8 cellular contexts compared by ENCODE assay signal in the genomic region with DNA sequence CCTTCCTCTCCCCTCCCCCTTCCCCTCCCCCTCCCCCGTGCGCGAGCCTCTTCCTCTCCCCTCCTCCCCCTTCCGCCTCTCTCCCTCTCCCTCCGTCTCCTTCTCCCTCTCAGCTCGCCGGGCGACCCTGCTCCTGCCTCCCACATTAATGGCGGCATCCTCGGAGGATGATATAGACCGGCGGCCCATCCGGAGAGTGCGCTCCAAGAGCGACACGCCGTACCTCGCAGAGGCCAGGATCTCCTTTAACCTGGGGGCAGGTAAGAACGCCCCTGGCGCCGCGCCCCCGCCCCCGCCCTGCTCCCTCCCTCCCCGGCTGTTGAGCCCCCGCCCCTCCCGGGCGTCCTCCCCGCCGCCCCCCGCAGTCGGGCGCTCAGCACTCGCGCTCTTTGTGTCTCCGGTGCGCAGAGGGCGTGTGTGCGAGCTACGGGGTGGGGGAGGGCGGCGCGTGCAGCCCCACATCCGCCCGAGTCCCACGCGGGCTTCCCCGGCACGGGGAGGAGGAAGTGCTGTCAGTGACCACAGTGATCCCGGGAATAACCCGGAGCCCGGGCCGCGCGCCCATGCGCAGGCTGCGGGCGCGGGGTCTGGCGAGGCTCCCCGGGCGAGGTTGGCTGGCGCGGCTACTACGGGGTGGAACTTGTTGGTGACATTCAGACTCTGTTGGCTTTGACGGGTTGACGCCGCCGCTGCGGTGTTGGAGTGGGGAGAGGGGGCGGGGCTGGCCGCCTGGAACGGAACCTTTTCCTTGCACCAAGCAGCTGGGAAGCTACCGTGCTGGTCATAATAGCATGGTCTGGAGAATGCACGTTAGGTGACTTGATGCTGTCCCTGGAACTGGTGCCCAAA. TPM values are rescaled to one million over a fixed set of nuclear protein-coding genes. Genes with fewer than 3 reads are reported as not detected.
DNase-seq lines count a peak whose midpoint lies in the region; ATAC-seq and TF ChIP-seq lines count a peak whose summit lies in the region.

No MANE protein-coding gene starts in this region.

- H2AK5ac ChIP-seq in mesenchymal stem cell (ENCODE audit: low read length, severe bottlenecking) = no peak overlapping the region

- H3K27ac ChIP-seq in mesenchymal stem cell (ENCODE audit: low read length, poor library complexity, severe bottlenecking) = no peak overlapping the region

- no peak overlapping the region for H3K14ac ChIP-seq in mesenchymal stem cell (ENCODE audit: low read length in 2 of 2)

- no peak overlapping the region for H4K91ac ChIP-seq in mesenchymal stem cell (ENCODE audit: low read length)

- no peak overlapping the region for H2BK12ac ChIP-seq in mesenchymal stem cell (ENCODE audit: low read length in 2 of 2)

- no peak for DNase-seq in BJ (ENCODE audit: low read depth)
- peak; percentile 58 for DNase-seq in LHCN-M2 (ENCODE audit: low read depth)
- DNase-seq in WTC11 (ENCODE audit: low spot score) = peak; percentile 76
- DNase-seq in mesenchymal stem cell = no peak
- DNase-seq in GM10248 (ENCODE audit: extremely low spot score) = no peak
- no peak for DNase-seq in activated CD8-positive, alpha-beta memory T cell treated with anti-CD3 and anti-CD28 coated beads, Interleukin-2, amount 10 ng/mL, durations not matched to agents 7 days and 5 days
- DNase-seq in naive thymus-derived CD8-positive, alpha-beta T cell = no peak
- DNase-seq in hepatic stellate cell (ENCODE audit: low spot score) = no peak

- TF ChIP-seq CTCF in BJ (IDR thresholded peaks at IDR 0.05; ENCODE audit: insufficient read depth, low read depth, low read length) (no peak), WTC11 (IDR thresholded peaks at IDR 0.05) (no peak), GM10248 (IDR thresholded peaks at IDR 0.05; ENCODE audit: control extremely low read depth, extremely low read depth, low read depth, missing control alignments) (no peak)

- no peak overlapping the region for H3K4ac ChIP-seq in mesenchymal stem cell (ENCODE audit: low read depth in 1 of 2, low read length in 2 of 2)

- no peak overlapping the region for H3K27ac Mint-ChIP-seq in WTC11
- no peak overlapping the region for H3K27ac Mint-ChIP-seq in activated CD8-positive, alpha-beta memory T cell treated with anti-CD3 and anti-CD28 coated beads, Interleukin-2, amount 10 ng/mL, durations not matched to agents 7 days and 5 days
- H3K27ac Mint-ChIP-seq in naive thymus-derived CD8-positive, alpha-beta T cell = peak overlapping the region in 1 of 10 donors; percentile 45

- no peak overlapping the region for H2BK5ac ChIP-seq in mesenchymal stem cell (ENCODE audit: low read depth, low read length, poor library complexity, severe bottlenecking)

- no peak overlapping the region for H3K23ac ChIP-seq in mesenchymal stem cell (ENCODE audit: low read length in 2 of 2)

- POLR2A ChIA-PET in BJ (lab: Charles Lee) = interaction anchor here (0.7 kb wide), 1 partner anchor 32 kb away, joined by 3 read pairs; no protein-coding TSS in a partner anchor
- POLR2A ChIA-PET in WTC11 (lab: Charles Lee) = no interaction called here
- POLR2A ChIA-PET in GM10248 (lab: Yijun Ruan, JAX) = no interaction called here
- POLR2A ChIA-PET in naive thymus-derived CD8-positive, alpha-beta T cell (lab: Charles Lee) = no interaction called here

- H3K36me3 ChIP-seq in BJ (ENCODE audit: control insufficient read depth, insufficient read depth, low read length) (no peaks in the 10 kb centered on the region), mesenchymal stem cell (ENCODE audit: control insufficient read depth in 1 of 2, insufficient read depth in 2 of 2, low read depth in 1 of 2, low read length in 2 of 2) (no peaks in the 10 kb centered on the region)

- H2BK120ac ChIP-seq in mesenchymal stem cell (ENCODE audit: low read depth, low read length) = no peak overlapping the region

- peaks cover 6% of the 10 kb centered on the region for H3K9me3 ChIP-seq in mesenchymal stem cell (ENCODE audit: control insufficient read depth, low read length)

- H2BK15ac ChIP-seq in mesenchymal stem cell (ENCODE audit: low read depth, poor library complexity, severe bottlenecking) = no peak overlapping the region

- H3K4me2 ChIP-seq in mesenchymal stem cell (ENCODE audit: low read length, poor library complexity, severe bottlenecking) = peak overlapping the region; percentile 13

- no peaks in the 10 kb centered on the region for H3K79me1 ChIP-seq in mesenchymal stem cell (replicated peaks; ENCODE audit: low read length, poor library complexity, severe bottlenecking)

- H3K4me3 ChIP-seq in BJ (ENCODE audit: low read depth, low read length) = peak overlapping the region; percentile 49
- no peak overlapping the region for H3K4me3 ChIP-seq in mesenchymal stem cell (ENCODE audit: insufficient read depth in 1 of 2, low read depth in 1 of 2, low read length in 2 of 2)

- no peak overlapping the region for H3K9ac ChIP-seq in mesenchymal stem cell (ENCODE audit: low read length)

- CTCF ChIA-PET in BJ (lab: Yijun Ruan, JAX) = no interaction called here
- CTCF ChIA-PET in WTC11 (lab: Charles Lee) = interaction anchor here (0.6 to 1.7 kb wide), 3 partner anchors 112 to 144 kb away, joined by 4 to 5 read pairs (median 5); no protein-coding TSS in a partner anchor
- CTCF ChIA-PET in GM10248 (lab: Yijun Ruan, JAX) = no interaction called here
- CTCF ChIA-PET in activated CD8-positive, alpha-beta memory T cell treated with anti-CD3 and anti-CD28 coated beads, Interleukin-2, amount 10 ng/mL, durations not matched to agents 7 days and 5 days (lab: Charles Lee) = no interaction called here

- no peak overlapping the region for H3K18ac ChIP-seq in mesenchymal stem cell (ENCODE audit: low read depth in 1 of 2, low read length in 2 of 2)

- H3K4me1 ChIP-seq in mesenchymal stem cell (ENCODE audit: control insufficient read depth, insufficient read depth, low read depth, low read length) = peaks cover 6% of the 10 kb centered on the region

- peaks cover 38% of the 10 kb centered on the region for H3K4me1 Mint-ChIP-seq in WTC11
- H3K4me1 Mint-ChIP-seq in activated CD8-positive, alpha-beta memory T cell treated with anti-CD3 and anti-CD28 coated beads, Interleukin-2, amount 10 ng/mL, durations not matched to agents 7 days and 5 days = no peaks in the 10 kb centered on the region
- H3K4me1 Mint-ChIP-seq in naive thymus-derived CD8-positive, alpha-beta T cell = peaks cover 0 to 4% (median 3%) of the 10 kb centered on the region in 4 donors

- H3K9me3 Mint-ChIP-seq in WTC11 = peaks cover 14% of the 10 kb centered on the region
- no peaks in the 10 kb centered on the region for H3K9me3 Mint-ChIP-seq in activated CD8-positive, alpha-beta memory T cell treated with anti-CD3 and anti-CD28 coated beads, Interleukin-2, amount 10 ng/mL, durations not matched to agents 7 days and 5 days (ENCODE audit: low read depth)
- peaks cover 7 to 38% (median 19%) of the 10 kb centered on the region in 9 donors for H3K9me3 Mint-ChIP-seq in naive thymus-derived CD8-positive, alpha-beta T cell

- H3K27me3 Mint-ChIP-seq in WTC11 (ENCODE audit: low read depth) = peaks cover 36% of the 10 kb centered on the region
- peaks cover 25% of the 10 kb centered on the region for H3K27me3 Mint-ChIP-seq in activated CD8-positive, alpha-beta memory T cell treated with anti-CD3 and anti-CD28 coated beads, Interleukin-2, amount 10 ng/mL, durations not matched to agents 7 days and 5 days
- peaks cover 46 to 68% (median 58%) of the 10 kb centered on the region in 5 donors for H3K27me3 Mint-ChIP-seq in naive thymus-derived CD8-positive, alpha-beta T cell

- no peak overlapping the region for H2AFZ ChIP-seq in mesenchymal stem cell (ENCODE audit: low read depth, low read length)

- WGBS in mesenchymal stem cell = 2% methylated on average over 58 of the region's 75 CpGs

- H3K4me3 Mint-ChIP-seq in WTC11 = peak overlapping the region; percentile 89
- H3K4me3 Mint-ChIP-seq in activated CD8-positive, alpha-beta memory T cell treated with anti-CD3 and anti-CD28 coated beads, Interleukin-2, amount 10 ng/mL, durations not matched to agents 7 days and 5 days = no peak overlapping the region
- H3K4me3 Mint-ChIP-seq in naive thymus-derived CD8-positive, alpha-beta T cell = peak overlapping the region in 4 of 10 donors; percentile 28 to 58 (median 44)

- peak; percentile 62 for ATAC-seq in WTC11
- ATAC-seq in activated CD8-positive, alpha-beta memory T cell treated with anti-CD3 and anti-CD28 coated beads, Interleukin-2, amount 10 ng/mL, durations not matched to agents 7 days and 5 days = no peak
- no peak for ATAC-seq in naive thymus-derived CD8-positive, alpha-beta T cell

- H3K27me3 ChIP-seq in BJ (ENCODE audit: control insufficient read depth, insufficient read depth, low read length) (peaks cover 3% of the 10 kb centered on the region), mesenchymal stem cell (ENCODE audit: control insufficient read depth in 1 of 2, insufficient read depth in 1 of 2, low read length in 2 of 2) (peaks cover 33 to 46% of the 10 kb centered on the region in 2 experiments)

- H4K8ac ChIP-seq in mesenchymal stem cell (ENCODE audit: low read length) = no peak overlapping the region

- H3K36me3 Mint-ChIP-seq in WTC11 = peaks cover 12% of the 10 kb centered on the region
- H3K36me3 Mint-ChIP-seq in activated CD8-positive, alpha-beta memory T cell treated with anti-CD3 and anti-CD28 coated beads, Interleukin-2, amount 10 ng/mL, durations not matched to agents 7 days and 5 days = peaks cover 3% of the 10 kb centered on the region
- peaks cover 0 to 33% (median 5%) of the 10 kb centered on the region in 3 donors for H3K36me3 Mint-ChIP-seq in naive thymus-derived CD8-positive, alpha-beta T cell

TF ChIP-seq in WTC11, 78 proteins besides CTCF, POLR2A, EP300 and RAD21 (continues in another document):
- TF ChIP-seq, protein P1, sequence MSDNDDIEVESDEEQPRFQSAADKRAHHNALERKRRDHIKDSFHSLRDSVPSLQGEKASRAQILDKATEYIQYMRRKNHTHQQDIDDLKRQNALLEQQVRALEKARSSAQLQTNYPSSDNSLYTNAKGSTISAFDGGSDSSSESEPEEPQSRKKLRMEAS (CRISPR knock-in tag; IDR thresholded peaks at IDR 0.05) = 0 out of 2 replicates have a peak, but pooled peaks have one; percentile 41
- no peak for TF ChIP-seq ZNF317 (CRISPR knock-in tag; IDR thresholded peaks at IDR 0.05; ENCODE audit: borderline replicate concordance, low read depth)

RNA-seq across cellular contexts. Expression of a gene that starts 33.2 kb away (rescaled TPM):
- 0.40 and 0.42 TPM in 2 replicates for polyA plus RNA-seq in BJ (2011; rRNA removed)
- 0.38 and 1.3 TPM in 2 replicates for polyA minus RNA-seq in BJ (2011; rRNA and poly(A)+ RNA removed)
- total RNA-seq in LHCN-M2 (2014; rRNA removed) (11.0 and 12.0 TPM in 2 replicates), WTC11 (2021) (13.5 to 15.5 TPM (median 13.6 TPM) in 3 replicates)
- polyA plus RNA-seq in LHCN-M2 (2012) = 3.7 TPM
- polyA plus RNA-seq in mesenchymal stem cell (2013, experiment 1 of 2) = 7.1 TPM
- 7.5 TPM for polyA plus RNA-seq in mesenchymal stem cell (2013, experiment 2 of 2)
- 1 to 10 TPM in 1 of 2 experiments, under 1 TPM in 1; 0.73 to 2.2 TPM for total RNA-seq in activated CD8-positive, alpha-beta memory T cell treated with anti-CD3 and anti-CD28 coated beads, Interleukin-2, amount 10 ng/mL, durations not matched to agents 7 days and 5 days
- total RNA-seq in naive thymus-derived CD8-positive, alpha-beta T cell = 1 to 10 TPM; 2.5 to 3.0 TPM
- polyA plus RNA-seq in naive thymus-derived CD8-positive, alpha-beta T cell = under 1 TPM; 0.07 to 0.70 (median 0.16) TPM

Comparison
In these comparisons a context has a peak if more than half of its experiments do, and no peak if none do; other contexts are left out.
1. DNase-seq: peak in LHCN-M2 (single experiment) and WTC11 (single experiment); none in BJ (single experiment), mesenchymal stem cell (single experiment), GM10248 (single experiment), activated CD8-positive, alpha-beta memory T cell treated with anti-CD3 and anti-CD28 coated beads, Interleukin-2, amount 10 ng/mL, durations not matched to agents 7 days and 5 days (single experiment), naive thymus-derived CD8-positive, alpha-beta T cell (0 of 10) and hepatic stellate cell (single experiment).